Comparison of ENCODE assay signal across 19 cellular contexts in the genomic region with DNA sequence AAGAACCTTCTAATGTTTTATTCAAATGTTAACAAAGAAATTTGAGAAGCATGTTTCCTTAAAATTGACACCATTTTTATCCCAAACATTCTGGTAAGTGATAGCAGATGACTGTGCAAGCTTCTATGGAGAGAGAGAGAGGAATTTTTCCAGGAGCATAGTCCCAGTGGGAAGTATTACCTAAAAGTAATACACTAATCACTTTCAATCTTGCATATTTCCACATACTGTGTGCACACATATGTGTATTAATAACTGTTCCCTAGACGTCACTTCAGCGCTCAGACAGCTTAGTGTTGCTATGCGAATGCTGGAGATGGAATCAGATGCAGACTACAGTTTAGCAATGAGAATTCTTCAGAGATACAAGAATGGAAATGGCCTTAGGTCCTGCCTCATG.
A peak's percentile ranks its signal among the peaks of the same experiment; 100 is the strongest.
DNase-seq lines count a peak whose midpoint lies in the region; ATAC-seq and TF ChIP-seq lines count a peak whose summit lies in the region.
"Had no signal": no experiment of that assay in that cellular context is flagged by ENCODE, and none has a peak within 500 bp of the region (broad histone marks: within the 10 kb centered on the region; RNA-seq: fewer than 3 reads in every experiment).

No MANE protein-coding gene starts in this region.

- POLR2A ChIA-PET in AG04449 (lab: Yijun Ruan, JAX) (no interaction called here), IMR-90 (lab: Charles Lee; ENCODE audit: unreplicated experiment) (no interaction called here)

- WGBS in IMR-90 (ENCODE audit: extremely low coverage in 2 of 2, insufficient read length in 1 of 2), 2 experiments = no CpG with 5 or more reads among the region's 3 CpGs
- 66 to 74% methylated on average over 3 of the region's 3 CpGs for WGBS in aorta, 2 donors

- H3K79me2 ChIP-seq in osteoblast (ENCODE audit: insufficient read depth, low read length) = peaks cover 2% of the 10 kb centered on the region

- no TSS peak for BruUV-seq in IMR-90 (replicated peaks; lab: Mats Ljungman, UMichigan)

- H3K56ac ChIP-seq in IMR-90 (ENCODE audit: extremely low read depth, insufficient read depth, low read length) = no peak overlapping the region

- ATAC-seq in IMR-90 (ENCODE audit: low read depth) (peak; percentile 56; the same call in 1 of the 2 replicates), aorta (ENCODE audit: low FRiP score) (no peak)
- ATAC-seq: K562 had no signal

- no peak overlapping the region for H4K91ac ChIP-seq in IMR-90 (ENCODE audit: insufficient read depth, low read depth, low read length)

- CTCF ChIA-PET in AG04449 (lab: Yijun Ruan, JAX) = interaction anchor here (1.6 kb wide), 1 partner anchor 9 kb away, joined by 4 read pairs; no protein-coding TSS in a partner anchor
- CTCF ChIA-PET in IMR-90 (lab: Yijun Ruan, JAX) = no interaction called here
- CTCF ChIA-PET in activated naive CD4-positive, alpha-beta T cell treated with anti-CD3 and anti-CD28 coated beads for 36 hours (lab: Charles Lee) = interaction anchor here (1.3 to 2.3 kb wide), 3 partner anchors 207 to 1009 kb away, joined by 3 to 13 read pairs (median 4); no protein-coding TSS in a partner anchor

- dilution Hi-C loops in IMR-90 (cut with HindIII; ENCODE audit: low sequenced_read_pairs, unreplicated experiment) = no loop called here

- no peak overlapping the region for H3K14ac ChIP-seq in IMR-90 (replicated peaks; ENCODE audit: low read depth, low read length)

- no peak overlapping the region for H2AK9ac ChIP-seq in IMR-90 (replicated peaks; ENCODE audit: low read depth, low read length, poor library complexity)

- H3K27me3 ChIP-seq in IMR-90 (ENCODE audit: control insufficient read depth, insufficient read depth, low read length) = no peaks in the 10 kb centered on the region
- no peaks in the 10 kb centered on the region for H3K27me3 ChIP-seq in osteoblast (ENCODE audit: insufficient read depth, low read length)
- no peaks in the 10 kb centered on the region for H3K27me3 ChIP-seq in aorta (ENCODE audit: control insufficient read depth in 1 of 2, insufficient read depth in 2 of 2, low read length in 1 of 2)
- no peaks in the 10 kb centered on the region for H3K27me3 ChIP-seq in colonic mucosa

- no peak overlapping the region for H3K4ac ChIP-seq in IMR-90 (ENCODE audit: low read depth, low read length)

- H3K4me3 ChIP-seq in AG04449 (ENCODE audit: low read depth, low read length) = no peak overlapping the region
- H3K4me3 ChIP-seq in IMR-90 (ENCODE audit: insufficient read depth, low read depth, low read length) = no peak overlapping the region
- H3K4me3 ChIP-seq in fibroblast of villous mesenchyme (ENCODE audit: low read depth, low read length) = no peak overlapping the region
- H3K4me3 ChIP-seq in osteoblast (ENCODE audit: insufficient read depth, low read length) = no peak overlapping the region
- no peak overlapping the region for H3K4me3 ChIP-seq in aorta (ENCODE audit: low read length in 2 of 2)
- H3K4me3 ChIP-seq in colonic mucosa = no peak overlapping the region
- H3K4me3 ChIP-seq: K562 had no signal

- H3K4me1 ChIP-seq in IMR-90 (ENCODE audit: control insufficient read depth, insufficient read depth, low read length) (peaks cover 3% of the 10 kb centered on the region; the same call in 1 of the 2 replicates), osteoblast (ENCODE audit: insufficient read depth, low read length) (no peaks in the 10 kb centered on the region), aorta (ENCODE audit: control insufficient read depth in 1 of 2, insufficient read depth in 2 of 2, low read length in 2 of 2) (peaks cover 2% of the 10 kb centered on the region in 2 donors), colonic mucosa (no peaks in the 10 kb centered on the region)

- peak; percentile 3 for DNase-seq in AG04449 (ENCODE audit: low read depth, low spot score)
- no peak for DNase-seq in IMR-90
- DNase-seq in fibroblast of villous mesenchyme (ENCODE audit: low read depth) = peak; percentile 24
- peak; percentile 42 for DNase-seq in osteoblast (ENCODE audit: insufficient read length, low spot score, missing footprints)
- no peak for DNase-seq in aorta
- no peak for DNase-seq in colonic mucosa
- no peak for DNase-seq in activated naive CD4-positive, alpha-beta T cell treated with anti-CD3 and anti-CD28 coated beads for 36 hours
- DNase-seq in NOMO-1 (lab: John Stamatoyannopoulos, UW; ENCODE audit: unreplicated experiment in 2 of 2) = no peak
- DNase-seq: 8988T, DMS79 treated with DMSO at 0.1 percent for 48 hours, H9, NCI-H1092 treated with DMSO at 0.1 percent for 48 hours, NCI-H146, NCI-H2029 treated with DMSO at 0.1 percent for 48 hours, NCI-H2171, NCI-H526 treated with DMSO at 0.1 percent for 48 hours, Right ventricle myocardium superior had no signal

- in situ Hi-C loops in IMR-90 (cut with MboI; ENCODE audit: low sequenced_read_pairs) = no loop called here

- H3K9me3 ChIP-seq in IMR-90 (ENCODE audit: control insufficient read depth, insufficient read depth, low read length) = no peaks in the 10 kb centered on the region
- no peaks in the 10 kb centered on the region for H3K9me3 ChIP-seq in osteoblast (ENCODE audit: low read depth, low read length)
- no peaks in the 10 kb centered on the region for H3K9me3 ChIP-seq in aorta (ENCODE audit: control insufficient read depth, low read length)
- no peaks in the 10 kb centered on the region for H3K9me3 ChIP-seq in colonic mucosa

- H3K9ac ChIP-seq in IMR-90 (ENCODE audit: low read depth, low read length) (no peak overlapping the region), colonic mucosa (ENCODE audit: low read depth in 2 of 2, low read length in 2 of 2) (no peak overlapping the region)

- peak overlapping the region; percentile 7; the same call in 1 of the 2 replicates for H3K27ac ChIP-seq in IMR-90 (ENCODE audit: insufficient read depth, low read length)
- no peak overlapping the region for H3K27ac ChIP-seq in osteoblast (ENCODE audit: low read depth, low read length)
- no peak overlapping the region for H3K27ac ChIP-seq in aorta (ENCODE audit: low read depth in 1 of 2, low read length in 2 of 2)
- H3K27ac ChIP-seq in colonic mucosa = no peak overlapping the region
- H3K27ac ChIP-seq: C4-2B had no signal

- H2BK15ac ChIP-seq in IMR-90 (ENCODE audit: low read depth, low read length) = no peak overlapping the region

- H4K20me1 ChIP-seq in IMR-90 (ENCODE audit: insufficient read depth, low read length) (peaks cover 4% of the 10 kb centered on the region; the same call in 1 of the 2 replicates), osteoblast (ENCODE audit: insufficient read depth, low read length) (peaks cover 2% of the 10 kb centered on the region)

- 0 out of 2 replicates have a peak overlapping the region, but pooled peaks have one; percentile 8 for H3K23ac ChIP-seq in IMR-90 (ENCODE audit: low read depth, low read length)

- H2AFZ ChIP-seq in IMR-90 (replicated peaks; ENCODE audit: low read length, poor library complexity) = no peak overlapping the region
- H2AFZ ChIP-seq in osteoblast (ENCODE audit: low read length) = no peak overlapping the region

- H3K4me3 Mint-ChIP-seq in activated naive CD4-positive, alpha-beta T cell treated with anti-CD3 and anti-CD28 coated beads for 36 hours = no peak overlapping the region
- H3K4me3 Mint-ChIP-seq: H9 had no signal

- H4K8ac ChIP-seq in IMR-90 (ENCODE audit: low read depth in 2 of 2, low read length in 2 of 2) = no peak overlapping the region

- H2AK5ac ChIP-seq in IMR-90 (ENCODE audit: low read depth, low read length) = no peak overlapping the region

- H3K79me1 ChIP-seq in IMR-90 (ENCODE audit: low read depth in 1 of 2, low read length in 2 of 2) = peaks cover 25 to 31% of the 10 kb centered on the region in 2 experiments

- no peak overlapping the region for H3K18ac ChIP-seq in IMR-90 (ENCODE audit: low read depth, low read length)

- no peaks in the 10 kb centered on the region for H3K9me3 Mint-ChIP-seq in activated naive CD4-positive, alpha-beta T cell treated with anti-CD3 and anti-CD28 coated beads for 36 hours
- H3K9me3 Mint-ChIP-seq: H9 had no signal

- TF ChIP-seq POLR2A in IMR-90 (IDR thresholded peaks at IDR 0.05; ENCODE audit: low read depth, low read length) = no peak

- TF ChIP-seq CTCF in AG04449 (IDR thresholded peaks at IDR 0.05; ENCODE audit: insufficient read depth, low read length, missing control alignments) (no peak), IMR-90 (conservative IDR thresholded peaks at IDR 0.05; ENCODE audit: low read depth, low read length) (no peak), fibroblast of villous mesenchyme (IDR thresholded peaks at IDR 0.05; ENCODE audit: insufficient read depth, low read depth, low read length) (no peak), osteoblast (IDR thresholded peaks at IDR 0.05; ENCODE audit: extremely low read depth, low read depth, low read length) (no peak), colonic mucosa (IDR thresholded peaks at IDR 0.05) (no peak)

- H2BK5ac ChIP-seq in IMR-90 (ENCODE audit: low read depth, low read length, poor library complexity, severe bottlenecking) = no peak overlapping the region

- TF ChIP-seq RAD21 in IMR-90 (IDR thresholded peaks at IDR 0.05; ENCODE audit: low read length) = no peak

- H4K5ac ChIP-seq in IMR-90 (ENCODE audit: low read depth, low read length) = no peak overlapping the region

- no peaks in the 10 kb centered on the region for H3K27me3 Mint-ChIP-seq in activated naive CD4-positive, alpha-beta T cell treated with anti-CD3 and anti-CD28 coated beads for 36 hours (ENCODE audit: low read depth)

- H2BK120ac ChIP-seq in IMR-90 (ENCODE audit: low read depth, low read length) = no peak overlapping the region

- H2BK20ac ChIP-seq in IMR-90 (ENCODE audit: low read depth, low read length) = no peak overlapping the region

- H3K4me2 ChIP-seq in IMR-90 (ENCODE audit: low read depth, low read length) (no peak overlapping the region), osteoblast (ENCODE audit: insufficient read depth, low read length) (no peak overlapping the region)

- H3K27ac Mint-ChIP-seq in activated naive CD4-positive, alpha-beta T cell treated with anti-CD3 and anti-CD28 coated beads for 36 hours = no peak overlapping the region
- H3K27ac Mint-ChIP-seq: H9 had no signal

- H3K36me3 ChIP-seq in IMR-90 (ENCODE audit: control insufficient read depth, insufficient read depth, low read length) (peaks cover 2% of the 10 kb centered on the region; the same call in 1 of the 2 replicates), osteoblast (ENCODE audit: insufficient read depth, low read length) (no peaks in the 10 kb centered on the region), aorta (ENCODE audit: control insufficient read depth in 1 of 2, insufficient read depth in 2 of 2, low read length in 1 of 2) (no peaks in the 10 kb centered on the region), colonic mucosa (no peaks in the 10 kb centered on the region)

- no peaks in the 10 kb centered on the region for H3K36me3 Mint-ChIP-seq in activated naive CD4-positive, alpha-beta T cell treated with anti-CD3 and anti-CD28 coated beads for 36 hours (ENCODE audit: low read depth)

- peaks cover 4% of the 10 kb centered on the region for H3K9me1 ChIP-seq in IMR-90 (ENCODE audit: insufficient read depth, low read length)

- intact Hi-C loops in IMR-90 (cut with micrococcal nuclease) (no loop called here), aorta (cut with DNase I) (no loop called here), colonic mucosa (cut with DNase I) (no loop called here)
- intact Hi-C loops in activated naive CD4-positive, alpha-beta T cell treated with anti-CD3 and anti-CD28 coated beads for 36 hours (cut with micrococcal nuclease) = no loop called here

- H3K4me1 Mint-ChIP-seq in activated naive CD4-positive, alpha-beta T cell treated with anti-CD3 and anti-CD28 coated beads for 36 hours (ENCODE audit: low read depth) = peaks cover 14% of the 10 kb centered on the region
- H3K4me1 Mint-ChIP-seq: H9 had no signal

Comparison
In these comparisons a context has a peak if more than half of its experiments do, and no peak if none do; other contexts are left out.
1. DNase-seq: peak in AG04449 (single experiment), fibroblast of villous mesenchyme (single experiment) and osteoblast (single experiment); none in IMR-90 (single experiment), aorta (0 of 2), colonic mucosa (single experiment), activated naive CD4-positive, alpha-beta T cell treated with anti-CD3 and anti-CD28 coated beads for 36 hours (single experiment) and NOMO-1 (0 of 2).